In genomic region chr9:4489562-4489918, GRCh38 we compare ENCODE assay signal across 8 cellular contexts. TPM values are rescaled to one million over a fixed set of nuclear protein-coding genes. Genes with fewer than 3 reads are reported as not detected.
DNase-seq lines count a peak whose midpoint lies in the region; ATAC-seq and TF ChIP-seq lines count a peak whose summit lies in the region.

No MANE protein-coding gene starts in this region.

- H3F3A ChIP-seq in SK-N-SH (replicated peaks; ENCODE audit: insufficient read depth) = peaks cover 3% of the 10 kb centered on the region

- H4K20me1 ChIP-seq in SK-N-SH (ENCODE audit: insufficient read depth) = no peaks in the 10 kb centered on the region

- H3K9me3 ChIP-seq in SK-N-SH = no peaks in the 10 kb centered on the region

- peak; percentile 10 for ATAC-seq in GM21528 (IDR thresholded peaks at IDR 0.05; ENCODE audit: low FRiP score, unreplicated experiment)

- H3K27me3 ChIP-seq in SK-N-SH (ENCODE audit: insufficient read depth) = no peaks in the 10 kb centered on the region

- POLR2A ChIA-PET in SK-N-SH (lab: Yijun Ruan, JAX) = no interaction called here

- no peaks in the 10 kb centered on the region for H3K36me3 ChIP-seq in SK-N-SH (replicated peaks in 1 of 2; ENCODE audit: control insufficient read depth in 1 of 2, insufficient read depth in 2 of 2, low read length in 1 of 2)

- peaks cover 0 to 8% of the 10 kb centered on the region in 2 experiments; a peak in 1 of 4 replicates for H3K4me1 ChIP-seq in SK-N-SH (ENCODE audit: control insufficient read depth in 1 of 2, insufficient read depth in 2 of 2, low read depth in 1 of 2, low read length in 1 of 2)

- H3K4me3 Mint-ChIP-seq in osteocyte (ENCODE audit: unreplicated experiment) = peak overlapping the region; percentile 89

- peaks cover 18% of the 10 kb centered on the region for H3K4me1 Mint-ChIP-seq in osteocyte (ENCODE audit: unreplicated experiment)

- H3K9me3 Mint-ChIP-seq in osteocyte (ENCODE audit: unreplicated experiment) = no peaks in the 10 kb centered on the region

- peak overlapping the region; percentile 88 for H2AFZ ChIP-seq in SK-N-SH (ENCODE audit: low read depth)

- no peak overlapping the region; a peak in 1 of 4 replicates for H3K27ac ChIP-seq in SK-N-SH (ENCODE audit: low read depth in 2 of 2, low read length in 1 of 2)

- H3K4me3 ChIP-seq in SK-N-SH (ENCODE audit: low read depth in 2 of 2, low read length in 1 of 2) = peak overlapping the region; percentile 60 to 72
- H3K4me3 ChIP-seq in fibroblast of the aortic adventitia (ENCODE audit: low read depth, low read length) = peak overlapping the region; percentile 85

- peak; percentile 48 for DNase-seq in AG08395 (ENCODE audit: low spot score)
- peak; percentile 40 for DNase-seq in SK-N-SH
- peak; percentile 61 for DNase-seq in fibroblast of the aortic adventitia (ENCODE audit: low read depth)
- no peak for DNase-seq in osteocyte (ENCODE audit: extremely low spot score, unreplicated experiment)
- DNase-seq in activated CD4-positive, CD25-positive, alpha-beta regulatory T cell treated with anti-CD3 and anti-CD28 coated beads, Interleukin-2, amount 50 U/mL, for 72 hours = no peak
- no peak for DNase-seq in NCI-H446 treated with DMSO at 0.1 percent for 48 hours (lab: John Stamatoyannopoulos, UW)
- no peak for DNase-seq in pons (ENCODE audit: low spot score)

- H3K27me3 Mint-ChIP-seq in osteocyte (ENCODE audit: unreplicated experiment) = peaks cover 6% of the 10 kb centered on the region

- no peaks in the 10 kb centered on the region for H3K36me3 Mint-ChIP-seq in osteocyte (ENCODE audit: unreplicated experiment)

- peak overlapping the region; percentile 84 for H3K4me2 ChIP-seq in SK-N-SH

- H3K27ac Mint-ChIP-seq in osteocyte (ENCODE audit: unreplicated experiment) = peak overlapping the region; percentile 18

- TF ChIP-seq RAD21 in SK-N-SH (IDR thresholded peaks at IDR 0.05; ENCODE audit: low read length) = no peak

- CTCF ChIA-PET in SK-N-SH (lab: Yijun Ruan, JAX) = interaction anchor here (0.5 to 1.6 kb wide), 4 partner anchors 71 to 697 kb away, joined by 3 to 4 read pairs (median 4); no protein-coding TSS in a partner anchor

- peak overlapping the region; percentile 55 for H3K9ac ChIP-seq in SK-N-SH

- no peaks in the 10 kb centered on the region for H3K79me2 ChIP-seq in SK-N-SH (ENCODE audit: insufficient read depth)

- TF ChIP-seq CTCF in SK-N-SH (IDR thresholded peaks at IDR 0.05) (no peak), fibroblast of the aortic adventitia (IDR thresholded peaks at IDR 0.05; ENCODE audit: insufficient read depth, low read length) (no peak), osteocyte (IDR thresholded peaks at IDR 0.05) (no peak)

- WGBS in SK-N-SH (ENCODE audit: low lambda C conversion rate) = 4% methylated on average over 8 of the region's 8 CpGs

- no peaks in the 10 kb centered on the region for H3K9me2 ChIP-seq in SK-N-SH

- TF ChIP-seq EP300 in SK-N-SH (IDR thresholded peaks at IDR 0.05; ENCODE audit: borderline replicate concordance in 1 of 2, low read depth in 1 of 2, low read length in 1 of 2) = no peak

TF ChIP-seq in SK-N-SH, 30 proteins besides CTCF, POLR2A, EP300 and RAD21:
- TF ChIP-seq FOXM1 (IDR thresholded peaks at IDR 0.05; ENCODE audit: low read depth) (no peak), RFX5 (IDR thresholded peaks at IDR 0.05; ENCODE audit: low read length) (no peak), ELF1 (IDR thresholded peaks at IDR 0.05) (no peak), FOSL2 (IDR thresholded peaks at IDR 0.05; ENCODE audit: borderline replicate concordance, low read depth) (no peak), TEAD4 (IDR thresholded peaks at IDR 0.05; ENCODE audit: borderline replicate concordance, insufficient read depth) (no peak), REST (IDR thresholded peaks at IDR 0.05; ENCODE audit: low read depth, low read length) (no peak)
- TF ChIP-seq, protein P1, sequence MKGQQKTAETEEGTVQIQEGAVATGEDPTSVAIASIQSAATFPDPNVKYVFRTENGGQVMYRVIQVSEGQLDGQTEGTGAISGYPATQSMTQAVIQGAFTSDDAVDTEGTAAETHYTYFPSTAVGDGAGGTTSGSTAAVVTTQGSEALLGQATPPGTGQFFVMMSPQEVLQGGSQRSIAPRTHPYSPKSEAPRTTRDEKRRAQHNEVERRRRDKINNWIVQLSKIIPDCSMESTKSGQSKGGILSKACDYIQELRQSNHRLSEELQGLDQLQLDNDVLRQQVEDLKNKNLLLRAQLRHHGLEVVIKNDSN (IDR thresholded peaks at IDR 0.05; ENCODE audit: borderline replicate concordance, low read depth) = no peak

RNA-seq across cellular contexts. Expression of gene SLC1A1, which starts 0.7 kb away (rescaled TPM):
- 0.23 and 0.34 TPM in 2 replicates for polyA plus RNA-seq in SK-N-SH (2012; rRNA removed)
- 0.19 and 0.28 TPM in 2 replicates for polyA plus RNA-seq in SK-N-SH (2012; cell fraction: cytosol; rRNA removed)
- 0.25 and 0.46 TPM in 2 replicates for polyA plus RNA-seq in SK-N-SH (2012; cell fraction: nucleus; rRNA removed)
- total RNA-seq in fibroblast of the aortic adventitia (ENCODE audit: low replicate concordance) (9.6 and 41.7 TPM in 2 replicates), osteocyte (6.8 and 7.0 TPM in 2 replicates)

Comparison
In these comparisons a context has a peak if more than half of its experiments do, and no peak if none do; other contexts are left out.
1. DNase-seq: peak in AG08395 (single experiment), SK-N-SH (single experiment) and fibroblast of the aortic adventitia (single experiment); none in osteocyte (single experiment), activated CD4-positive, CD25-positive, alpha-beta regulatory T cell treated with anti-CD3 and anti-CD28 coated beads, Interleukin-2, amount 50 U/mL, for 72 hours (single experiment), NCI-H446 treated with DMSO at 0.1 percent for 48 hours (single experiment) and pons (single experiment).